In genomic region chr1:2287649-2288048, GRCh38 we compare ENCODE assay signal across 21 cellular contexts. TPM values are rescaled to one million over a fixed set of nuclear protein-coding genes. Genes with fewer than 3 reads are reported as not detected.
DNase-seq lines count a peak whose midpoint lies in the region; ATAC-seq and TF ChIP-seq lines count a peak whose summit lies in the region.
"Had no signal": no experiment of that assay in that cellular context is flagged by ENCODE, and none has a peak within 500 bp of the region (broad histone marks: within the 10 kb centered on the region; RNA-seq: fewer than 3 reads in every experiment).

No MANE protein-coding gene starts in this region.

- no peak overlapping the region for H3K9ac ChIP-seq in BLaER1 treated with 17β-estradiol and CSF1 and Interleukin-3, amounts not matched to agents 10 nM and 100 nM
- no peak overlapping the region for H3K9ac ChIP-seq in neural progenitor cell

- peak overlapping the region in 3 of 8 donors; percentile 59 to 79 (median 78) for H3K4me3 Mint-ChIP-seq in CD4-positive, alpha-beta memory T cell
- H3K4me3 Mint-ChIP-seq in activated T-helper 17 cell treated with anti-CD3 and anti-CD28 coated beads, Interleukin-2, amount 50 U/mL, for 72 hours, result peak overlapping the region; percentile 85
- H3K4me3 Mint-ChIP-seq in neural progenitor cell, result no peak overlapping the region

- H3K9me3 ChIP-seq in BLaER1 treated with 17β-estradiol and CSF1 and Interleukin-3, amounts not matched to agents 10 nM and 100 nM (replicated peaks in 1 of 11), result no peaks in the 10 kb centered on the region
- no peaks in the 10 kb centered on the region for H3K9me3 ChIP-seq in CD4-positive, alpha-beta memory T cell (ENCODE audit: control insufficient read depth in 1 of 2, low read length in 2 of 2)
- no peaks in the 10 kb centered on the region for H3K9me3 ChIP-seq in neural progenitor cell (ENCODE audit: low read depth)
- H3K9me3 ChIP-seq: A549, MG63, SJSA1 had no signal

- CTCF ChIA-PET in CD4-positive, alpha-beta memory T cell (lab: Charles Lee; ENCODE audit: partially characterized antibody), result no interaction called here

- no peak overlapping the region for H3K4me3 ChIP-seq in BLaER1 treated with 17β-estradiol and CSF1 and Interleukin-3, amounts not matched to agents 10 nM and 100 nM
- no peak overlapping the region for H3K4me3 ChIP-seq in CD4-positive, alpha-beta memory T cell (ENCODE audit: low read length in 2 of 2)
- H3K4me3 ChIP-seq in neural progenitor cell, result no peak overlapping the region
- H3K4me3 ChIP-seq: A549, MG63, PC-9, SJSA1 had no signal

- H3K79me2 ChIP-seq in neural progenitor cell (ENCODE audit: low read depth), result peaks cover 90% of the 10 kb centered on the region

- TF ChIP-seq CTCF in neural progenitor cell (IDR thresholded peaks at IDR 0.05), result no peak

- no peaks in the 10 kb centered on the region for H3K9me3 Mint-ChIP-seq in CD4-positive, alpha-beta memory T cell
- H3K9me3 Mint-ChIP-seq in activated T-helper 17 cell treated with anti-CD3 and anti-CD28 coated beads, Interleukin-2, amount 50 U/mL, for 72 hours, result no peaks in the 10 kb centered on the region
- no peaks in the 10 kb centered on the region for H3K9me3 Mint-ChIP-seq in neural progenitor cell

- H3K36me3 Mint-ChIP-seq in CD4-positive, alpha-beta memory T cell, result peaks cover 3 to 16% of the 10 kb centered on the region in 2 donors
- H3K36me3 Mint-ChIP-seq in activated T-helper 17 cell treated with anti-CD3 and anti-CD28 coated beads, Interleukin-2, amount 50 U/mL, for 72 hours (ENCODE audit: low read depth), result peaks cover 8% of the 10 kb centered on the region
- H3K36me3 Mint-ChIP-seq in neural progenitor cell, result peaks cover 6% of the 10 kb centered on the region

- H3K27me3 ChIP-seq in BLaER1 treated with 17β-estradiol and CSF1 and Interleukin-3, amounts not matched to agents 10 nM and 100 nM, result peaks cover 0 to 27% (median 6%) of the 10 kb centered on the region in 11 experiments; a peak in 12 of 22 replicates
- no peaks in the 10 kb centered on the region for H3K27me3 ChIP-seq in CD4-positive, alpha-beta memory T cell (ENCODE audit: insufficient read depth, low read length)
- H3K27me3 ChIP-seq in neural progenitor cell, result no peaks in the 10 kb centered on the region
- H3K27me3 ChIP-seq: MG63, SJSA1 had no signal

- no peak for ATAC-seq in activated T-helper 17 cell treated with anti-CD3 and anti-CD28 coated beads, Interleukin-2, amount 50 U/mL, for 72 hours (replicated peaks)
- peak; percentile 39 for ATAC-seq in left colon
- no peak for ATAC-seq in HG03439 (IDR thresholded peaks at IDR 0.05; ENCODE audit: unreplicated experiment)
- ATAC-seq: A549 had no signal

- H3K4me1 Mint-ChIP-seq in CD4-positive, alpha-beta memory T cell, result peaks cover 35 to 72% (median 58%) of the 10 kb centered on the region in 4 donors
- H3K4me1 Mint-ChIP-seq in activated T-helper 17 cell treated with anti-CD3 and anti-CD28 coated beads, Interleukin-2, amount 50 U/mL, for 72 hours, result peaks cover 30% of the 10 kb centered on the region
- peaks cover 37% of the 10 kb centered on the region for H3K4me1 Mint-ChIP-seq in neural progenitor cell

- no peak overlapping the region for H2AFZ ChIP-seq in neural progenitor cell (replicated peaks)
- H2AFZ ChIP-seq: PC-9 had no signal

- POLR2A ChIA-PET in CD4-positive, alpha-beta memory T cell (lab: Charles Lee; ENCODE audit: partially characterized antibody), result interaction anchor here (1.3 to 5.1 kb wide), 2 partner anchors 13 to 32 kb away, joined by 3 to 37 read pairs; no protein-coding TSS in a partner anchor

- H4K20me1 ChIP-seq in BLaER1 treated with 17β-estradiol and CSF1 and Interleukin-3, amounts not matched to agents 10 nM and 100 nM, result peaks cover 71 to 96% (median 80%) of the 10 kb centered on the region in 11 experiments
- peaks cover 63% of the 10 kb centered on the region for H4K20me1 ChIP-seq in neural progenitor cell (ENCODE audit: low read depth)

- peak overlapping the region in 3 of 11 experiments; percentile 6 to 44 (median 32); a peak in 1 of 22 replicates for H3K27ac ChIP-seq in BLaER1 treated with 17β-estradiol and CSF1 and Interleukin-3, amounts not matched to agents 10 nM and 100 nM
- no peak overlapping the region for H3K27ac ChIP-seq in CD4-positive, alpha-beta memory T cell (ENCODE audit: low read depth, low read length)
- no peak overlapping the region for H3K27ac ChIP-seq in neural progenitor cell
- H3K27ac ChIP-seq: A549, PC-9, SJSA1 had no signal

- no peaks in the 10 kb centered on the region for H3K27me3 Mint-ChIP-seq in CD4-positive, alpha-beta memory T cell
- no peaks in the 10 kb centered on the region for H3K27me3 Mint-ChIP-seq in activated T-helper 17 cell treated with anti-CD3 and anti-CD28 coated beads, Interleukin-2, amount 50 U/mL, for 72 hours
- peaks cover 6% of the 10 kb centered on the region for H3K27me3 Mint-ChIP-seq in neural progenitor cell (ENCODE audit: insufficient read depth, low read depth)

- peaks cover 0 to 32% (median 0%) of the 10 kb centered on the region in 11 experiments; a peak in 9 of 22 replicates for H3K36me3 ChIP-seq in BLaER1 treated with 17β-estradiol and CSF1 and Interleukin-3, amounts not matched to agents 10 nM and 100 nM
- no peaks in the 10 kb centered on the region for H3K36me3 ChIP-seq in CD4-positive, alpha-beta memory T cell (ENCODE audit: insufficient read depth, low read length)
- H3K36me3 ChIP-seq in neural progenitor cell, result no peaks in the 10 kb centered on the region

- H3K4me1 ChIP-seq in BLaER1 treated with 17β-estradiol and CSF1 and Interleukin-3, amounts not matched to agents 10 nM and 100 nM, result peaks cover 42 to 97% (median 65%) of the 10 kb centered on the region in 10 experiments
- peaks cover 64% of the 10 kb centered on the region for H3K4me1 ChIP-seq in CD4-positive, alpha-beta memory T cell (ENCODE audit: insufficient read depth, low read length)
- H3K4me1 ChIP-seq in neural progenitor cell, result peaks cover 24% of the 10 kb centered on the region

- H3K4me2 ChIP-seq in BLaER1 treated with 17β-estradiol and CSF1 and Interleukin-3, amounts not matched to agents 10 nM and 100 nM, result peak overlapping the region in 7 of 11 experiments; percentile 89 to 100 (median 97); a peak in 15 of 22 replicates
- no peak overlapping the region for H3K4me2 ChIP-seq in neural progenitor cell
- H3K4me2 ChIP-seq: A549, PC-9 had no signal

- H3K27ac Mint-ChIP-seq in CD4-positive, alpha-beta memory T cell, result peak overlapping the region in 4 of 7 donors; percentile 76 to 99 (median 80)
- peak overlapping the region; percentile 52 for H3K27ac Mint-ChIP-seq in activated T-helper 17 cell treated with anti-CD3 and anti-CD28 coated beads, Interleukin-2, amount 50 U/mL, for 72 hours
- H3K27ac Mint-ChIP-seq in neural progenitor cell, result no peak overlapping the region

- H3F3A ChIP-seq in neural progenitor cell (ENCODE audit: low read depth), result peaks cover 5% of the 10 kb centered on the region

- no peak for DNase-seq in CD4-positive, alpha-beta memory T cell
- DNase-seq in left colon (no peak), neural progenitor cell (ENCODE audit: low spot score) (no peak), islet precursor cell (no peak)
- no peak for DNase-seq in stimulated activated CD4-positive, alpha-beta T cell treated with anti-CD3 and anti-CD28 coated beads, Interleukin-1b, Interleukin-23, amount 100 ng/mL, for 48 hours
- DNase-seq: AML-193, C1 segment of cervical spinal cord, DMS153, KBM-7, MG63, NCI-H1105 treated with DMSO at 0.1 percent for 48 hours, NCI-H2029, NCI-H446, NCI-H524 treated with DMSO at 0.1 percent for 48 hours, PC-9, Right ventricle myocardium superior had no signal

- intact Hi-C loops in CD4-positive, alpha-beta memory T cell (cut with micrococcal nuclease), result no loop called here
- intact Hi-C loops in left colon (cut with DNase I, micrococcal nuclease), result no loop called here

RNA-seq across cellular contexts. Expression of gene SKI, which starts 59.5 kb away (rescaled TPM):
- 100 to 1,000 TPM in 1 of 2 experiments, 10 to 100 TPM in 1; 96.1 to 104 TPM for total RNA-seq in CD4-positive, alpha-beta memory T cell
- polyA plus RNA-seq in CD4-positive, alpha-beta memory T cell, result under 1 TPM; 0.08 to 0.86 TPM
- 10 to 100 TPM; 39.5 to 52.1 TPM for total RNA-seq in activated T-helper 17 cell treated with anti-CD3 and anti-CD28 coated beads, Interleukin-2, amount 50 U/mL, for 72 hours
- total RNA-seq in left colon (10 to 100 TPM; 30.2 to 35.5 TPM), neural progenitor cell (ENCODE audit: low replicate concordance) (7.4 and 15.7 TPM in 2 replicates)
